8 cellular contexts compared by ENCODE assay signal in genomic region chr17:41966453-41967140, GRCh38. TPM values are rescaled to one million over a fixed set of nuclear protein-coding genes. Genes with fewer than 3 reads are reported as not detected.
A peak's percentile ranks its signal among the peaks of the same experiment; 100 is the strongest.
DNase-seq lines count a peak whose midpoint lies in the region; ATAC-seq and TF ChIP-seq lines count a peak whose summit lies in the region.

CNP (plus strand) TSS chr17:41966795; CDS start chr17:41966885, 90 bp downstream.

- H3K27ac ChIP-seq in adrenal gland (peak within 1 kb of the TSS; percentile 79 to 93 (median 84)), prostate gland (peak within 1 kb of the TSS; percentile 84 to 91), upper lobe of right lung (peak within 1 kb of the TSS; percentile 92)

- peaks cover 13 to 37% of the 10 kb centered on the region in 2 donors for H3K4me1 ChIP-seq in adrenal gland (replicated peaks in 1 of 2)
- H3K4me1 ChIP-seq in prostate gland (replicated peaks) = peaks cover 18% of the 10 kb centered on the region
- H3K4me1 ChIP-seq in upper lobe of right lung = peaks cover 16% of the 10 kb centered on the region

- H3K4me3 ChIP-seq in GM06990 (replicated peaks; ENCODE audit: low read depth, low read length) = peak within 1 kb of the TSS; percentile 86
- H3K4me3 ChIP-seq in adrenal gland = peak within 1 kb of the TSS; percentile 71 to 88 (median 87)
- peak within 1 kb of the TSS; percentile 72 to 92 for H3K4me3 ChIP-seq in prostate gland
- peak within 1 kb of the TSS; percentile 94 for H3K4me3 ChIP-seq in upper lobe of right lung

- TF ChIP-seq POLR2A in adrenal gland (IDR thresholded peaks at IDR 0.05) (peak; percentile 81 to 87), prostate gland (IDR thresholded peaks at IDR 0.05) (peak; percentile 93)

- ATAC-seq in HG02678 (IDR thresholded peaks at IDR 0.05; ENCODE audit: unreplicated experiment) (peak; percentile 77), left cardiac atrium (peak; percentile 94 to 95), upper lobe of right lung (peak; percentile 94)

- DNase-seq in GM06990 (ENCODE audit: extremely low read depth, insufficient read length) (peak; percentile 95), NCI-H146 (lab: John Stamatoyannopoulos, UW) (peak; percentile 90), adrenal gland (peak; percentile 92 to 96 (median 92)), left cardiac atrium (peak; percentile 93), prostate gland (ENCODE audit: low spot score) (peak; percentile 88), upper lobe of right lung (peak; percentile 96)

- H3K36me3 ChIP-seq in GM06990 (ENCODE audit: control insufficient read depth, insufficient read depth, low read length) (peaks cover 10% of the 10 kb centered on the region), adrenal gland (replicated peaks in 1 of 2) (peaks cover 0 to 29% of the 10 kb centered on the region in 2 donors), prostate gland (no peaks in the 10 kb centered on the region), upper lobe of right lung (peaks cover 15% of the 10 kb centered on the region)

- intact Hi-C loops in T-helper 1 cell treated with Interleukin-12 subunit alpha and Interleukin-12 subunit beta and Interleukin-4 antibody, amounts not matched to agents 30 ng/mL and 1 ng/mL, for 36 hours (cut with micrococcal nuclease) = loop anchor here (1.0 to 5.0 kb wide), 9 partner anchors 36 to 421 kb away; partner anchors contain the start of genes DNAJC7, KCNH4, KLHL11 and ODAD4
- intact Hi-C loops in adrenal gland (cut with DNase I) = no loop called here
- intact Hi-C loops in left cardiac atrium (cut with DNase I) = loop anchor here (5.0 to 10.0 kb wide), 2 partner anchors 51 to 58 kb away; partner anchors contain the start of genes DNAJC7 (in 1 of the 2) and NKIRAS2 (in 1 of the 2)
- intact Hi-C loops in prostate gland (cut with DNase I) = loop anchor here (5.0 kb wide), 1 partner anchor 51 kb away; the partner anchor contains the start of gene DNAJC7
- intact Hi-C loops in upper lobe of right lung (cut with DNase I) = loop anchor here (10.0 kb wide), 1 partner anchor 148 kb away; the partner anchor contains the start of gene DHX58

- no peaks in the 10 kb centered on the region for H3K27me3 ChIP-seq in GM06990 (replicated peaks; ENCODE audit: control insufficient read depth, insufficient read depth, low read length)
- H3K27me3 ChIP-seq in adrenal gland = no peaks in the 10 kb centered on the region
- no peaks in the 10 kb centered on the region for H3K27me3 ChIP-seq in prostate gland (replicated peaks; ENCODE audit: insufficient read depth)
- no peaks in the 10 kb centered on the region for H3K27me3 ChIP-seq in upper lobe of right lung

- no peak for TF ChIP-seq CTCF in GM06990 (IDR thresholded peaks at IDR 0.05; ENCODE audit: insufficient read depth, low read length, poor library complexity, severe bottlenecking)
- peak in 1 of 6 experiments; percentile 8 for TF ChIP-seq CTCF in adrenal gland (IDR thresholded peaks at IDR 0.05)
- TF ChIP-seq CTCF in prostate gland (IDR thresholded peaks at IDR 0.05) = peak in 2 of 4 experiments; percentile 5 to 30
- no peak for TF ChIP-seq CTCF in upper lobe of right lung (IDR thresholded peaks at IDR 0.05)

- 0% methylated on average over 14 to 71 of the region's 71 CpGs for WGBS in adrenal gland, 4 donors
- under 1% methylated on average over 57 of the region's 71 CpGs for WGBS in prostate gland

- H3K9me3 ChIP-seq in adrenal gland (replicated peaks in 1 of 3) (no peaks in the 10 kb centered on the region), prostate gland (no peaks in the 10 kb centered on the region), upper lobe of right lung (no peaks in the 10 kb centered on the region)

RNA-seq across cellular contexts. Expression of gene CNP, which starts in this region (rescaled TPM):
- total RNA-seq in T-helper 1 cell treated with Interleukin-12 subunit alpha and Interleukin-12 subunit beta and Interleukin-4 antibody, amounts not matched to agents 30 ng/mL and 1 ng/mL, for 36 hours = 98.4 and 99.3 TPM in 2 replicates
- total RNA-seq in adrenal gland = 10 to 100 TPM; 60.6 to 78.5 (median 72.0) TPM
- polyA plus RNA-seq in adrenal gland = 10 to 100 TPM; 27.9 to 44.6 (median 34.2) TPM
- 10 to 100 TPM; 40.3 to 43.7 TPM for total RNA-seq in left cardiac atrium
- 100 to 1,000 TPM in 1 of 2 donors, 10 to 100 TPM in 1; 85.8 to 117 TPM for total RNA-seq in prostate gland
- 51.1 TPM for total RNA-seq in upper lobe of right lung

Comparison
In these comparisons a context has a peak if more than half of its experiments do, and no peak if none do; other contexts are left out.
1. Peak in every context shown above with its lines: DNase-seq, ATAC-seq, H3K4me3 ChIP-seq and H3K27ac ChIP-seq.
2. intact Hi-C loops: an anchor here in T-helper 1 cell treated with Interleukin-12 subunit alpha and Interleukin-12 subunit beta and Interleukin-4 antibody, amounts not matched to agents 30 ng/mL and 1 ng/mL, for 36 hours (1.0 to 5.0 kb wide), left cardiac atrium (5.0 to 10.0 kb wide), prostate gland (5.0 kb wide) and upper lobe of right lung (10.0 kb wide); none called in adrenal gland.